ENCODE assay signal across 13 cellular contexts in the genomic region with DNA sequence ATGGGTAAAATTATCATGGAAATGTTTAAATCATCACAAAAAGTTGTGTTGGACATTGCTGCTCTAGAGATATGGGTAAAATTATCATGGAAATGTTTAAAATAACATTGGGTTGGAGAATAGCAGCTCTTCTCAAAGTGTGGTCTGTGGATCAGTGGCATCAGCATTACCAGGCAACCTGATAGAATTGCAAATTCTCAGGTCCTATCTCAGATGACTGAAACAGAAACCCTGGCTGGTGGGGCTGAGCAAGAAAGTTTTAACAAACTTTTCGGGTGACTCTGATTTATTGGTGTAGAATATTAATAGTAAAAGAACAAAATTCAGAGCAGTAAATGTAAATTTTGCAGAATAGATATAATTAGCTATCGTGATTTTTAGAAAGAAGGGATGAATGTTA.
DNase-seq lines count a peak whose midpoint lies in the region; ATAC-seq and TF ChIP-seq lines count a peak whose summit lies in the region.
"Had no signal": no experiment of that assay in that cellular context is flagged by ENCODE, and none has a peak within 500 bp of the region (broad histone marks: within the 10 kb centered on the region; RNA-seq: fewer than 3 reads in every experiment).

No MANE protein-coding gene starts in this region.

- ATAC-seq in GM18502 (IDR thresholded peaks at IDR 0.05; ENCODE audit: poor library complexity, unreplicated experiment) (peak; percentile 72), GM19351 (IDR thresholded peaks at IDR 0.05; ENCODE audit: unreplicated experiment) (peak; percentile 67), HG02642 (IDR thresholded peaks at IDR 0.05; ENCODE audit: poor library complexity, unreplicated experiment) (peak; percentile 53), HG03354 (IDR thresholded peaks at IDR 0.05; ENCODE audit: poor library complexity, severe bottlenecking, unreplicated experiment) (peak; percentile 69)
- ATAC-seq: body of pancreas, psoas muscle had no signal

- TF ChIP-seq CTCF in GM10248 (IDR thresholded peaks at IDR 0.05; ENCODE audit: control extremely low read depth, extremely low read depth, low read depth, missing control alignments) = no peak

- POLR2A ChIA-PET in GM10248 (lab: Yijun Ruan, JAX) = interaction anchor here (1.2 kb wide), 1 partner anchor 42 kb away, joined by 4 read pairs; the partner anchor contains the start of gene NFKBIZ

- CTCF ChIA-PET in GM10248 (lab: Yijun Ruan, JAX) = interaction anchor here (0.7 to 16.3 kb wide), 11 partner anchors 9 to 729 kb away, joined by 3 to 443 read pairs (median 3); no protein-coding TSS in a partner anchor

- DNase-seq in NOMO-1 treated with dmso at 0.1 percent for 144 hours (lab: John Stamatoyannopoulos, UW; ENCODE audit: unreplicated experiment) (no peak), amygdala (lab: John Stamatoyannopoulos, UW) (no peak), GM10248 (ENCODE audit: extremely low spot score) (no peak), NCI-H2171 treated with DMSO at 0.1 percent for 48 hours (lab: John Stamatoyannopoulos, UW) (no peak)
- DNase-seq: body of pancreas; effector memory CD4-positive, alpha-beta T cell; Kasumi-1; NCI-H2107; psoas muscle had no signal
